Comparison of ENCODE assay signal across 1 cellular context in the genomic region with DNA sequence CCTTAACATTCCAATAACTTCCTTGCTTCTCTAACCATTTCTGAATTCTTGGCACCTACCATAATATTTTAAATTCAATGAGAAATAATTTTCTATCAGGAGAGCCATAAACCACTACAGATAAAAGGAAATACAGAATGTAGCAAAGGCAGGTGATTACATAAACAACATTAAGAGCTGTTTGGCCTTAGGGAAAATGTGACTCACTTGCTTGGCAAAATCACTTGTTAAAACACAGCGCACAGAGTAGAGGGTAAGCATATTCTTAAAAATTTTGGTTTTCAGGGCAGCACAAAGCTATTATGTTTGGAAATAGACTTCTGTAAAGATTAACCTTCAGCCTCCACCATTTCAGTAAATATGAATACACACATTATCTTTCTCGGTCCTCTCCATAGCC.
TF ChIP-seq lines count a peak whose summit lies in the region.

No MANE protein-coding gene starts in this region.

TF ChIP-seq in WTC11, 78 proteins besides CTCF, POLR2A, EP300 and RAD21 (continued from another document):
- TF ChIP-seq, protein P1, sequence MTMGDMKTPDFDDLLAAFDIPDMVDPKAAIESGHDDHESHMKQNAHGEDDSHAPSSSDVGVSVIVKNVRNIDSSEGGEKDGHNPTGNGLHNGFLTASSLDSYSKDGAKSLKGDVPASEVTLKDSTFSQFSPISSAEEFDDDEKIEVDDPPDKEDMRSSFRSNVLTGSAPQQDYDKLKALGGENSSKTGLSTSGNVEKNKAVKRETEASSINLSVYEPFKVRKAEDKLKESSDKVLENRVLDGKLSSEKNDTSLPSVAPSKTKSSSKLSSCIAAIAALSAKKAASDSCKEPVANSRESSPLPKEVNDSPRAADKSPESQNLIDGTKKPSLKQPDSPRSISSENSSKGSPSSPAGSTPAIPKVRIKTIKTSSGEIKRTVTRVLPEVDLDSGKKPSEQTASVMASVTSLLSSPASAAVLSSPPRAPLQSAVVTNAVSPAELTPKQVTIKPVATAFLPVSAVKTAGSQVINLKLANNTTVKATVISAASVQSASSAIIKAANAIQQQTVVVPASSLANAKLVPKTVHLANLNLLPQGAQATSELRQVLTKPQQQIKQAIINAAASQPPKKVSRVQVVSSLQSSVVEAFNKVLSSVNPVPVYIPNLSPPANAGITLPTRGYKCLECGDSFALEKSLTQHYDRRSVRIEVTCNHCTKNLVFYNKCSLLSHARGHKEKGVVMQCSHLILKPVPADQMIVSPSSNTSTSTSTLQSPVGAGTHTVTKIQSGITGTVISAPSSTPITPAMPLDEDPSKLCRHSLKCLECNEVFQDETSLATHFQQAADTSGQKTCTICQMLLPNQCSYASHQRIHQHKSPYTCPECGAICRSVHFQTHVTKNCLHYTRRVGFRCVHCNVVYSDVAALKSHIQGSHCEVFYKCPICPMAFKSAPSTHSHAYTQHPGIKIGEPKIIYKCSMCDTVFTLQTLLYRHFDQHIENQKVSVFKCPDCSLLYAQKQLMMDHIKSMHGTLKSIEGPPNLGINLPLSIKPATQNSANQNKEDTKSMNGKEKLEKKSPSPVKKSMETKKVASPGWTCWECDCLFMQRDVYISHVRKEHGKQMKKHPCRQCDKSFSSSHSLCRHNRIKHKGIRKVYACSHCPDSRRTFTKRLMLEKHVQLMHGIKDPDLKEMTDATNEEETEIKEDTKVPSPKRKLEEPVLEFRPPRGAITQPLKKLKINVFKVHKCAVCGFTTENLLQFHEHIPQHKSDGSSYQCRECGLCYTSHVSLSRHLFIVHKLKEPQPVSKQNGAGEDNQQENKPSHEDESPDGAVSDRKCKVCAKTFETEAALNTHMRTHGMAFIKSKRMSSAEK (CRISPR knock-in tag; IDR thresholded peaks at IDR 0.05; ENCODE audit: borderline replicate concordance) = no peak
- no peak for TF ChIP-seq ELF4 (CRISPR knock-in tag; IDR thresholded peaks at IDR 0.05; ENCODE audit: low read depth)
- TF ChIP-seq ATF1 (CRISPR knock-in tag; IDR thresholded peaks at IDR 0.05) = no peak
